Comparison of ENCODE assay signal across 1 cellular context in the genomic region with DNA sequence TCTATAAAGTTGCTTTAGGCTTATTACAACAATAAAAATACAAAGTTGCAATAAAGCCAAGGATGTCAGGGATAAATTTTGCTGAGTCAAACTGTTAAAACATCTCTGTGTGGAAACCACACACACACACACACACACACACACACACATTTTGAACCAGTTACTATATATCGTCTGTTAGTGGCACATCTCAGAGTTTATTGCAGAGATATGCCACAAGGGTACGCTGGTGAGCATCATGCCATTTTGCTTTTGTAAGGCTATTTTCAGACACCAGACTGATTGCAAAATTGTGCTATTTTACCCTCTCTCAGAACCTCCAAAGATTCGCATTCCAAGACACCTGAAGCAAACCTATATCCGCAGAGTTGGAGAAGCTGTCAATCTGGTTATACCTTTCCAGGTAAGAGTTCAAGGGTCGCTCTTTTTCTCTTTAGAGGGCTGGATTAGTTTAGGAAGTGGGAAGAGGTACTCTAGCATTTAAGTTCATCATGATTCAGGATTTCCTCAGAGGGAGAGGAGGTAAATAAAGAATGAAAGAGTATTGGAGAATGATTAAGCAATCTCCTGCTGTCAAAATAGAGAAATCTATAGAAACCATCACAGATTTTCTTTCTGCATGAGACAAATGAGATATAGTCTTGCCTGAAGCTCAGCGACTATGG.
A peak's percentile ranks its signal among the peaks of the same experiment; 100 is the strongest.
TF ChIP-seq lines count a peak whose summit lies in the region.

No MANE protein-coding gene starts in this region.

TF ChIP-seq in HepG2, 621 proteins besides CTCF, POLR2A, EP300 and RAD21 (continued from another document and continues in another):
- TF ChIP-seq, protein P1, sequence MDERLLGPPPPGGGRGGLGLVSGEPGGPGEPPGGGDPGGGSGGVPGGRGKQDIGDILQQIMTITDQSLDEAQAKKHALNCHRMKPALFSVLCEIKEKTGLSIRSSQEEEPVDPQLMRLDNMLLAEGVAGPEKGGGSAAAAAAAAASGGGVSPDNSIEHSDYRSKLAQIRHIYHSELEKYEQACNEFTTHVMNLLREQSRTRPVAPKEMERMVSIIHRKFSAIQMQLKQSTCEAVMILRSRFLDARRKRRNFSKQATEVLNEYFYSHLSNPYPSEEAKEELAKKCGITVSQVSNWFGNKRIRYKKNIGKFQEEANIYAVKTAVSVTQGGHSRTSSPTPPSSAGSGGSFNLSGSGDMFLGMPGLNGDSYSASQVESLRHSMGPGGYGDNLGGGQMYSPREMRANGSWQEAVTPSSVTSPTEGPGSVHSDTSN (CRISPR knock-in tag; IDR thresholded peaks at IDR 0.05), result 0 out of 2 replicates have a peak, but pooled peaks have one; percentile 26
- TF ChIP-seq, protein P2, sequence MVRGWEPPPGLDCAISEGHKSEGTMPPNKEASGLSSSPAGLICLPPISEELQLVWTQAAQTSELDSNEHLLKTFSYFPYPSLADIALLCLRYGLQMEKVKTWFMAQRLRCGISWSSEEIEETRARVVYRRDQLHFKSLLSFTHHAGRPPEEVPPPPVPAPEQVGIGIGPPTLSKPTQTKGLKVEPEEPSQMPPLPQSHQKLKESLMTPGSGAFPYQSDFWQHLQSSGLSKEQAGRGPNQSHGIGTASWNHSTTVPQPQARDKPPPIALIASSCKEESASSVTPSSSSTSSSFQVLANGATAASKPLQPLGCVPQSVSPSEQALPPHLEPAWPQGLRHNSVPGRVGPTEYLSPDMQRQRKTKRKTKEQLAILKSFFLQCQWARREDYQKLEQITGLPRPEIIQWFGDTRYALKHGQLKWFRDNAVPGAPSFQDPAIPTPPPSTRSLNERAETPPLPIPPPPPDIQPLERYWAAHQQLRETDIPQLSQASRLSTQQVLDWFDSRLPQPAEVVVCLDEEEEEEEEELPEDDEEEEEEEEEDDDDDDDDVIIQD (CRISPR knock-in tag; IDR thresholded peaks at IDR 0.05; ENCODE audit: low read depth), result peak; percentile 25; the same call in 1 of the 2 replicates
- TF ChIP-seq, protein P3, sequence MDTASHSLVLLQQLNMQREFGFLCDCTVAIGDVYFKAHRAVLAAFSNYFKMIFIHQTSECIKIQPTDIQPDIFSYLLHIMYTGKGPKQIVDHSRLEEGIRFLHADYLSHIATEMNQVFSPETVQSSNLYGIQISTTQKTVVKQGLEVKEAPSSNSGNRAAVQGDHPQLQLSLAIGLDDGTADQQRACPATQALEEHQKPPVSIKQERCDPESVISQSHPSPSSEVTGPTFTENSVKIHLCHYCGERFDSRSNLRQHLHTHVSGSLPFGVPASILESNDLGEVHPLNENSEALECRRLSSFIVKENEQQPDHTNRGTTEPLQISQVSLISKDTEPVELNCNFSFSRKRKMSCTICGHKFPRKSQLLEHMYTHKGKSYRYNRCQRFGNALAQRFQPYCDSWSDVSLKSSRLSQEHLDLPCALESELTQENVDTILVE (CRISPR knock-in tag; IDR thresholded peaks at IDR 0.05), result no peak
- TF ChIP-seq ZKSCAN8 (CRISPR knock-in tag; IDR thresholded peaks at IDR 0.05; ENCODE audit: borderline replicate concordance), result no peak
- no peak for TF ChIP-seq HHEX (CRISPR knock-in tag; IDR thresholded peaks at IDR 0.05)
- peak; percentile 26 for TF ChIP-seq ASH2L (IDR thresholded peaks at IDR 0.05; ENCODE audit: insufficient read length, low read depth, low read length)
- TF ChIP-seq, protein P4, sequence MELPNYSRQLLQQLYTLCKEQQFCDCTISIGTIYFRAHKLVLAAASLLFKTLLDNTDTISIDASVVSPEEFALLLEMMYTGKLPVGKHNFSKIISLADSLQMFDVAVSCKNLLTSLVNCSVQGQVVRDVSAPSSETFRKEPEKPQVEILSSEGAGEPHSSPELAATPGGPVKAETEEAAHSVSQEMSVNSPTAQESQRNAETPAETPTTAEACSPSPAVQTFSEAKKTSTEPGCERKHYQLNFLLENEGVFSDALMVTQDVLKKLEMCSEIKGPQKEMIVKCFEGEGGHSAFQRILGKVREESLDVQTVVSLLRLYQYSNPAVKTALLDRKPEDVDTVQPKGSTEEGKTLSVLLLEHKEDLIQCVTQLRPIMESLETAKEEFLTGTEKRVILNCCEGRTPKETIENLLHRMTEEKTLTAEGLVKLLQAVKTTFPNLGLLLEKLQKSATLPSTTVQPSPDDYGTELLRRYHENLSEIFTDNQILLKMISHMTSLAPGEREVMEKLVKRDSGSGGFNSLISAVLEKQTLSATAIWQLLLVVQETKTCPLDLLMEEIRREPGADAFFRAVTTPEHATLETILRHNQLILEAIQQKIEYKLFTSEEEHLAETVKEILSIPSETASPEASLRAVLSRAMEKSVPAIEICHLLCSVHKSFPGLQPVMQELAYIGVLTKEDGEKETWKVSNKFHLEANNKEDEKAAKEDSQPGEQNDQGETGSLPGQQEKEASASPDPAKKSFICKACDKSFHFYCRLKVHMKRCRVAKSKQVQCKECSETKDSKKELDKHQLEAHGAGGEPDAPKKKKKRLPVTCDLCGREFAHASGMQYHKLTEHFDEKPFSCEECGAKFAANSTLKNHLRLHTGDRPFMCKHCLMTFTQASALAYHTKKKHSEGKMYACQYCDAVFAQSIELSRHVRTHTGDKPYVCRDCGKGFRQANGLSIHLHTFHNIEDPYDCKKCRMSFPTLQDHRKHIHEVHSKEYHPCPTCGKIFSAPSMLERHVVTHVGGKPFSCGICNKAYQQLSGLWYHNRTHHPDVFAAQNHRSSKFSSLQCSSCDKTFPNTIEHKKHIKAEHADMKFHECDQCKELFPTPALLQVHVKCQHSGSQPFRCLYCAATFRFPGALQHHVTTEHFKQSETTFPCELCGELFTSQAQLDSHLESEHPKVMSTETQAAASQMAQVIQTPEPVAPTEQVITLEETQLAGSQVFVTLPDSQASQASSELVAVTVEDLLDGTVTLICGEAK (IDR thresholded peaks at IDR 0.05), result no peak
- TF ChIP-seq, protein P4 (CRISPR knock-in tag; IDR thresholded peaks at IDR 0.05), result no peak
- TF ChIP-seq SMAD3 (CRISPR knock-in tag; IDR thresholded peaks at IDR 0.05), result peak; percentile 56; the same call in 1 of the 2 replicates
- TF ChIP-seq RXRA (CRISPR knock-in tag; IDR thresholded peaks at IDR 0.05), result no peak
- TF ChIP-seq, protein P5, sequence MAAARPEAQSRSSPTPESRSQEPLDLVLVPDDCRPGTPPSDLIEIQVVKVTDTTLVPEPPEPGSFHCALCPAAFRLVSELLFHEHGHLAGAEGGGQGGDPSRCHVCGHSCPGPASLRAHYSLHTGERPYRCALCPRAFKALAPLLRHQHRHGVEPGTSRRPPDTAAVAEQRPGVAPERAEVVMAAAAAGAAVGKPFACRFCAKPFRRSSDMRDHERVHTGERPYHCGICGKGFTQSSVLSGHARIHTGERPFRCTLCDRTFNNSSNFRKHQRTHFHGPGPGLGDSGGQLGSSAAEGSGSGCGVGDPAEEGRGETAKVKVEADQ (CRISPR knock-in tag; IDR thresholded peaks at IDR 0.05; ENCODE audit: borderline replicate concordance), result no peak
- TF ChIP-seq ZBTB1 (CRISPR knock-in tag; IDR thresholded peaks at IDR 0.05; ENCODE audit: borderline replicate concordance), result no peak
- TF ChIP-seq, protein P6, sequence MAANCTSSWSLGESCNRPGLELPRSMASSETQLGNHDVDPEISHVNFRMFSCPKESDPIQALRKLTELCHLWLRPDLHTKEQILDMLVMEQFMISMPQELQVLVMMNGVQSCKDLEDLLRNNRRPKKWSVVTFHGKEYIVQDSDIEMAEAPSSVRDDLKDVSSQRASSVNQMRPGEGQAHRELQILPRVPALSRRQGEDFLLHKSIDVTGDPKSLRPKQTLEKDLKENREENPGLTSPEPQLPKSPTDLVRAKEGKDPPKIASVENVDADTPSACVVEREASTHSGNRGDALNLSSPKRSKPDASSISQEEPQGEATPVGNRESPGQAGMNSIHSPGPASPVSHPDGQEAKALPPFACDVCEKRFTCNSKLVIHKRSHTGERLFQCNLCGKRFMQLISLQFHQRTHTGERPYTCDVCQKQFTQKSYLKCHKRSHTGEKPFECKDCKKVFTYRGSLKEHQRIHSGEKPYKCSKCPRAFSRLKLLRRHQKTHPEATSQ (CRISPR knock-in tag; IDR thresholded peaks at IDR 0.05; ENCODE audit: borderline replicate concordance), result no peak
- TF ChIP-seq KDM4B (CRISPR knock-in tag; IDR thresholded peaks at IDR 0.05), result 0 out of 2 replicates have a peak, but pooled peaks have one; percentile 25
- TF ChIP-seq, protein P7, sequence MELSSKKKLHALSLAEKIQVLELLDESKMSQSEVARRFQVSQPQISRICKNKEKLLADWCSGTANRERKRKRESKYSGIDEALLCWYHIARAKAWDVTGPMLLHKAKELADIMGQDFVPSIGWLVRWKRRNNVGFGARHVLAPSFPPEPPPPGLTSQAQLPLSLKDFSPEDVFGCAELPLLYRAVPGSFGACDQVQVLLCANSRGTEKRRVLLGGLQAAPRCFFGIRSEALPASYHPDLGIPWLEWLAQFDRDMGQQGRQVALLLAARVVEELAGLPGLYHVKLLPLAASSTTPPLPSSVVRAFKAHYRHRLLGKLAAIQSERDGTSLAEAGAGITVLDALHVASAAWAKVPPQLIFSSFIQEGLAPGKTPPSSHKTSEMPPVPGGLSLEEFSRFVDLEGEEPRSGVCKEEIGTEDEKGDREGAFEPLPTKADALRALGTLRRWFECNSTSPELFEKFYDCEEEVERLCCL (CRISPR knock-in tag; IDR thresholded peaks at IDR 0.05; ENCODE audit: borderline replicate concordance), result no peak
- TF ChIP-seq, protein P8, sequence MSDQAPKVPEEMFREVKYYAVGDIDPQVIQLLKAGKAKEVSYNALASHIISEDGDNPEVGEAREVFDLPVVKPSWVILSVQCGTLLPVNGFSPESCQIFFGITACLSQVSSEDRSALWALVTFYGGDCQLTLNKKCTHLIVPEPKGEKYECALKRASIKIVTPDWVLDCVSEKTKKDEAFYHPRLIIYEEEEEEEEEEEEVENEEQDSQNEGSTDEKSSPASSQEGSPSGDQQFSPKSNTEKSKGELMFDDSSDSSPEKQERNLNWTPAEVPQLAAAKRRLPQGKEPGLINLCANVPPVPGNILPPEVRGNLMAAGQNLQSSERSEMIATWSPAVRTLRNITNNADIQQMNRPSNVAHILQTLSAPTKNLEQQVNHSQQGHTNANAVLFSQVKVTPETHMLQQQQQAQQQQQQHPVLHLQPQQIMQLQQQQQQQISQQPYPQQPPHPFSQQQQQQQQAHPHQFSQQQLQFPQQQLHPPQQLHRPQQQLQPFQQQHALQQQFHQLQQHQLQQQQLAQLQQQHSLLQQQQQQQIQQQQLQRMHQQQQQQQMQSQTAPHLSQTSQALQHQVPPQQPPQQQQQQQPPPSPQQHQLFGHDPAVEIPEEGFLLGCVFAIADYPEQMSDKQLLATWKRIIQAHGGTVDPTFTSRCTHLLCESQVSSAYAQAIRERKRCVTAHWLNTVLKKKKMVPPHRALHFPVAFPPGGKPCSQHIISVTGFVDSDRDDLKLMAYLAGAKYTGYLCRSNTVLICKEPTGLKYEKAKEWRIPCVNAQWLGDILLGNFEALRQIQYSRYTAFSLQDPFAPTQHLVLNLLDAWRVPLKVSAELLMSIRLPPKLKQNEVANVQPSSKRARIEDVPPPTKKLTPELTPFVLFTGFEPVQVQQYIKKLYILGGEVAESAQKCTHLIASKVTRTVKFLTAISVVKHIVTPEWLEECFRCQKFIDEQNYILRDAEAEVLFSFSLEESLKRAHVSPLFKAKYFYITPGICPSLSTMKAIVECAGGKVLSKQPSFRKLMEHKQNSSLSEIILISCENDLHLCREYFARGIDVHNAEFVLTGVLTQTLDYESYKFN (CRISPR knock-in tag; conservative IDR thresholded peaks at IDR 0.05), result 0 out of 2 replicates have a peak, but pooled peaks have one; percentile 14
- 0 out of 2 replicates have a peak, but pooled peaks have one; percentile 33 for TF ChIP-seq KAT8 (CRISPR knock-in tag; IDR thresholded peaks at IDR 0.05)
- TF ChIP-seq, protein P9, sequence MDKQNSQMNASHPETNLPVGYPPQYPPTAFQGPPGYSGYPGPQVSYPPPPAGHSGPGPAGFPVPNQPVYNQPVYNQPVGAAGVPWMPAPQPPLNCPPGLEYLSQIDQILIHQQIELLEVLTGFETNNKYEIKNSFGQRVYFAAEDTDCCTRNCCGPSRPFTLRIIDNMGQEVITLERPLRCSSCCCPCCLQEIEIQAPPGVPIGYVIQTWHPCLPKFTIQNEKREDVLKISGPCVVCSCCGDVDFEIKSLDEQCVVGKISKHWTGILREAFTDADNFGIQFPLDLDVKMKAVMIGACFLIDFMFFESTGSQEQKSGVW (CRISPR knock-in tag; IDR thresholded peaks at IDR 0.05; ENCODE audit: borderline replicate concordance), result no peak
